ENCODE assay signal across 19 cellular contexts in genomic region chr2:111664451-111664850, GRCh38.
A peak's percentile ranks its signal among the peaks of the same experiment; 100 is the strongest.
DNase-seq lines count a peak whose midpoint lies in the region; ATAC-seq, FAIRE-seq and TF ChIP-seq lines count a peak whose summit lies in the region.
"Had no signal": no experiment of that assay in that cellular context is flagged by ENCODE, and none has a peak within 500 bp of the region (broad histone marks: within the 10 kb centered on the region; RNA-seq: fewer than 3 reads in every experiment).

No MANE protein-coding gene starts in this region.

- no peaks in the 10 kb centered on the region for H4K20me1 ChIP-seq in KMS-11 (ENCODE audit: insufficient read depth)
- 0 out of 2 replicates have a peak, but pooled peaks cover 3% of the 10 kb centered on the region for H4K20me1 ChIP-seq in K562 (replicated peaks; ENCODE audit: control insufficient read depth, insufficient read depth, low read length)

- no peaks in the 10 kb centered on the region; the same call in 1 of the 2 replicates for H3K9me3 ChIP-seq in K562 (replicated peaks; ENCODE audit: control insufficient read depth, insufficient read depth, low read depth, low read length)
- H3K9me3 ChIP-seq in esophagus muscularis mucosa: no peaks in the 10 kb centered on the region
- no peaks in the 10 kb centered on the region for H3K9me3 ChIP-seq in WERI-Rb-1 (ENCODE audit: severe bottlenecking)
- H3K9me3 ChIP-seq: BE2C had no signal

- no peak for DNase-seq in K562 (ENCODE audit: extremely low read depth in 1 of 4, low spot score in 3 of 4)
- peak; percentile 68 for DNase-seq in esophagus muscularis mucosa (ENCODE audit: extremely low spot score)
- DNase-seq in osteocyte (ENCODE audit: extremely low spot score, unreplicated experiment): peak; percentile 3
- DNase-seq in SKM-1 (lab: John Stamatoyannopoulos, UW; ENCODE audit: unreplicated experiment): no peak
- no peak for DNase-seq in RWPE1 (ENCODE audit: low spot score)
- no peak for DNase-seq in NCI-H1694 treated with DMSO at 0.1 percent for 48 hours (lab: John Stamatoyannopoulos, UW)
- DNase-seq in WERI-Rb-1: no peak
- DNase-seq: BE2C; CD4-positive, CD25-positive, alpha-beta regulatory T cell; CD8-positive, alpha-beta memory T cell; COR-L47; DMS 273 treated with DMSO at 0.1 percent for 48 hours; DMS53; EL; H9 had no signal

- no peak overlapping the region for H3K27ac Mint-ChIP-seq in osteocyte (ENCODE audit: unreplicated experiment)
- H3K27ac Mint-ChIP-seq: CD4-positive, CD25-positive, alpha-beta regulatory T cell; CD8-positive, alpha-beta memory T cell; H9 had no signal

- H3K4me3 Mint-ChIP-seq in osteocyte (ENCODE audit: unreplicated experiment): no peak overlapping the region
- H3K4me3 Mint-ChIP-seq: CD4-positive, CD25-positive, alpha-beta regulatory T cell; CD8-positive, alpha-beta memory T cell; H9 had no signal

- peaks cover 62% of the 10 kb centered on the region for H3K4me1 ChIP-seq in KMS-11 (ENCODE audit: low read depth, poor library complexity, severe bottlenecking)
- H3K4me1 ChIP-seq in K562 (replicated peaks in 1 of 2; ENCODE audit: control insufficient read depth in 2 of 2, insufficient read depth in 2 of 2, low read length in 2 of 2): peaks cover 9 to 22% of the 10 kb centered on the region in 2 experiments; a peak in 4 of 5 replicates
- H3K4me1 ChIP-seq in esophagus muscularis mucosa: peaks cover 0 to 21% (median 17%) of the 10 kb centered on the region in 4 donors
- H3K4me1 ChIP-seq: BE2C had no signal

- H3K27ac ChIP-seq in KMS-11 (no peak overlapping the region), K562 (ENCODE audit: extremely low read depth, low read depth, low read length) (no peak overlapping the region), esophagus muscularis mucosa (replicated peaks in 1 of 4) (no peak overlapping the region), RWPE1 (no peak overlapping the region), WERI-Rb-1 (no peak overlapping the region)

- H3K27me3 ChIP-seq in KMS-11 (ENCODE audit: insufficient read depth, low read depth): no peaks in the 10 kb centered on the region
- H3K27me3 ChIP-seq in K562 (ENCODE audit: control insufficient read depth in 2 of 2, insufficient read depth in 2 of 2, low read length in 2 of 2): no peaks in the 10 kb centered on the region
- no peaks in the 10 kb centered on the region for H3K27me3 ChIP-seq in esophagus muscularis mucosa
- H3K27me3 ChIP-seq in WERI-Rb-1 (ENCODE audit: insufficient read depth, low read depth, severe bottlenecking): peaks cover 95% of the 10 kb centered on the region
- H3K27me3 ChIP-seq: BE2C had no signal

- in situ Hi-C loops in K562 (cut with MboI): no loop called here

- TF ChIP-seq EP300 in K562 (IDR thresholded peaks at IDR 0.05; ENCODE audit: low read length): no peak
- TF ChIP-seq EP300 in esophagus muscularis mucosa (IDR thresholded peaks at IDR 0.05): no peak

- no peak overlapping the region for H3K9ac ChIP-seq in KMS-11
- no peak overlapping the region for H3K9ac ChIP-seq in K562 (ENCODE audit: insufficient read depth in 1 of 2, low read depth in 2 of 2, low read length in 2 of 2)

- no TSS peak for BruUV-seq in K562 (replicated peaks; lab: Mats Ljungman, UMichigan)

- H2AFZ ChIP-seq in KMS-11 (ENCODE audit: low read depth): no peak overlapping the region
- H2AFZ ChIP-seq in K562 (ENCODE audit: low read depth, low read length): no peak overlapping the region

- H3K4me2 ChIP-seq in KMS-11: peak overlapping the region; percentile 58; the same call in 1 of the 2 replicates
- no peak overlapping the region for H3K4me2 ChIP-seq in K562 (ENCODE audit: insufficient read depth, low read length)

- peak; percentile 6 for FAIRE-seq in K562 (lab: Jason Lieb, UNC)
- FAIRE-seq: GM12878, H1, HTR-8/SVneo had no signal

- no peak for ATAC-seq in K562
- ATAC-seq: GM12878 had no signal

- no peaks in the 10 kb centered on the region for H3K9me3 Mint-ChIP-seq in osteocyte (ENCODE audit: unreplicated experiment)
- H3K9me3 Mint-ChIP-seq: CD4-positive, CD25-positive, alpha-beta regulatory T cell had no signal

- H3K36me3 Mint-ChIP-seq in osteocyte (ENCODE audit: unreplicated experiment): no peaks in the 10 kb centered on the region
- H3K36me3 Mint-ChIP-seq: CD4-positive, CD25-positive, alpha-beta regulatory T cell; CD8-positive, alpha-beta memory T cell had no signal

- POLR2A ChIA-PET in K562 (lab: Yijun Ruan, JAX): no interaction called here
- POLR2A ChIA-PET in RWPE1 (lab: Yijun Ruan, JAX; ENCODE audit: low non-redundant PET): no interaction called here

- CTCF ChIA-PET in K562 (lab: Yijun Ruan, JAX; ENCODE audit: low intra/inter-chr PET ratio) (no interaction called here), RWPE1 (lab: Yijun Ruan, JAX) (interaction anchor here (0.7 kb wide), 1 partner anchor 48 kb away, joined by 3 read pairs; no protein-coding TSS in a partner anchor)

- intact Hi-C loops in K562 (cut with micrococcal nuclease): no loop called here
- intact Hi-C loops in esophagus muscularis mucosa (cut with DNase I): no loop called here

- no peak for TF ChIP-seq RAD21 in K562 (CRISPR knock-in tag; conservative IDR thresholded peaks at IDR 0.05 in 1 of 2, IDR thresholded peaks at IDR 0.05 in 1 of 2)

- H3K4me1 Mint-ChIP-seq in osteocyte (ENCODE audit: unreplicated experiment): peaks cover 44% of the 10 kb centered on the region

- TF ChIP-seq CTCF in KMS-11 (conservative IDR thresholded peaks at IDR 0.05; ENCODE audit: low read depth, low read length) (no peak), K562 (IDR thresholded peaks at IDR 0.05 in 2 of 3, conservative IDR thresholded peaks at IDR 0.05 in 1 of 3; ENCODE audit: insufficient read depth in 2 of 3, low read depth in 1 of 3, low read length in 3 of 3) (no peak), esophagus muscularis mucosa (IDR thresholded peaks at IDR 0.05) (no peak), osteocyte (IDR thresholded peaks at IDR 0.05) (no peak), RWPE1 (conservative IDR thresholded peaks at IDR 0.05; ENCODE audit: low read depth) (no peak), WERI-Rb-1 (IDR thresholded peaks at IDR 0.05; ENCODE audit: low read depth, low read length) (no peak)

- H3K4me3 ChIP-seq in KMS-11 (IDR thresholded peaks at IDR 0.05; ENCODE audit: insufficient read depth, low read depth, low read length) (no peak overlapping the region), K562 (no peak overlapping the region), esophagus muscularis mucosa (no peak overlapping the region), WERI-Rb-1 (ENCODE audit: low read depth, low read length) (no peak overlapping the region)
- H3K4me3 ChIP-seq: GM12878 had no signal

- H3K79me2 ChIP-seq in KMS-11 (ENCODE audit: insufficient read depth, low read depth): no peaks in the 10 kb centered on the region
- H3K79me2 ChIP-seq in K562 (ENCODE audit: control insufficient read depth, insufficient read depth, low read length): no peaks in the 10 kb centered on the region

- H3K36me3 ChIP-seq in KMS-11 (ENCODE audit: insufficient read depth) (no peaks in the 10 kb centered on the region), K562 (ENCODE audit: control insufficient read depth, insufficient read depth, low read length) (no peaks in the 10 kb centered on the region; the same call in 2 of the 3 replicates), esophagus muscularis mucosa (no peaks in the 10 kb centered on the region), WERI-Rb-1 (no peaks in the 10 kb centered on the region)
- H3K36me3 ChIP-seq: BE2C had no signal

- 43% methylated on average over 3 of the region's 3 CpGs for WGBS in K562 (ENCODE audit: insufficient coverage, low coverage, missing lambda C conversion rate)
- WGBS in esophagus muscularis mucosa: 88% methylated on average over 3 of the region's 3 CpGs

- TF ChIP-seq POLR2A in K562 (conservative IDR thresholded peaks at IDR 0.05) (no peak), esophagus muscularis mucosa (IDR thresholded peaks at IDR 0.05; ENCODE audit: low read depth) (no peak)

- H3K9me1 ChIP-seq in K562 (ENCODE audit: control insufficient read depth, insufficient read depth, low read length): no peaks in the 10 kb centered on the region

- H3K27me3 Mint-ChIP-seq in osteocyte (ENCODE audit: unreplicated experiment): no peaks in the 10 kb centered on the region
- H3K27me3 Mint-ChIP-seq: CD4-positive, CD25-positive, alpha-beta regulatory T cell had no signal

TF ChIP-seq in K562, 482 proteins besides CTCF, POLR2A, EP300 and RAD21:
- TF ChIP-seq MBD2 (IDR thresholded peaks at IDR 0.05; ENCODE audit: borderline replicate concordance, low read depth): no peak
- TF ChIP-seq SAFB (IDR thresholded peaks at IDR 0.05; ENCODE audit: borderline replicate concordance, low read depth, low read length): no peak

Comparison
In these comparisons a context has a peak if more than half of its experiments do, and no peak if none do; other contexts are left out.
1. DNase-seq: peak in esophagus muscularis mucosa (single experiment) and osteocyte (single experiment); none in K562 (0 of 4), SKM-1 (single experiment), RWPE1 (single experiment), NCI-H1694 treated with DMSO at 0.1 percent for 48 hours (single experiment) and WERI-Rb-1 (single experiment).